Comparison of ENCODE assay signal across 14 cellular contexts in the genomic region with DNA sequence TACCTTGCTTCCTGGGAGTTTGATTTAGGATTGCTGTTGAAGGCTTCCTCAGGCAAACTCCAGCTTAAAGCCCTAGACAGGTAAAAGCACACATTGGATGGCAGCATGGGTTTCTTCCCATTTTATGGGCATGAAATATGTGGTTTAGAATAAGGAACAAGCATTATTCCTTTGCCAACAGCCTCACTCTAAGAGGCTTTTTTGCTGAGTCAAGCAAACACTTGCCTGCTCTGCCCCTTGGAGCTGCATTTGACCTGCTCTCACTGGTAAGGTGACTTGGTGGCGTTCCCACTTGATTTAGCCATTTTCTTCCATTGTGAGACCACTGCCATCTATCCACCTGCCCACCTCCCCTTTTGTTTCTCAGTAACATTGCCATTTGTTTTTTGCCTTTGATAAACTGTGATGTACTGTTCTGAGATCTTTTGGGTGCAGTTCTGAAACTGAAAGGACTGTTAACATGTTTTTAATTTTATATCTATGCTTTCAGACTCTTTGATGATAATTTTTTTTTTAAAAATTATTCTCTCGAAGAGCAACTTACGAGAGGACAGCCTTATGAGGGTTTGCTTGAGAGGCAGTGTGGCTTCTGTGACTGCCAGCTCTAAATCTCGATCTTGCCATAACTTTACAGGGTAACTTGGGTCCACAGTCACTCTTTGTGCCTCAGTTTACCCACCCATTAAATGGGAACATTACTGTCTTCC.
DNase-seq lines count a peak whose midpoint lies in the region; ATAC-seq, FAIRE-seq and TF ChIP-seq lines count a peak whose summit lies in the region.
"Had no signal": no experiment of that assay in that cellular context is flagged by ENCODE, and none has a peak within 500 bp of the region (broad histone marks: within the 10 kb centered on the region; RNA-seq: fewer than 3 reads in every experiment).

No MANE protein-coding gene starts in this region.

- no TSS peak for BruUV-seq in K562 (replicated peaks; lab: Mats Ljungman, UMichigan)

- TF ChIP-seq CTCF in A549 (IDR thresholded peaks at IDR 0.05) = no peak
- TF ChIP-seq CTCF in K562 (IDR thresholded peaks at IDR 0.05 in 2 of 3, conservative IDR thresholded peaks at IDR 0.05 in 1 of 3; ENCODE audit: insufficient read depth in 2 of 3, low read depth in 1 of 3, low read length in 3 of 3) = no peak
- no peak for TF ChIP-seq CTCF in glutamatergic neuron (IDR thresholded peaks at IDR 0.05; ENCODE audit: partially characterized antibody, unreplicated experiment)

- TF ChIP-seq EP300 in A549 (IDR thresholded peaks at IDR 0.05) = no peak
- no peak for TF ChIP-seq EP300 in K562 (IDR thresholded peaks at IDR 0.05; ENCODE audit: low read length)

- H3K9me3 ChIP-seq in A549 = no peaks in the 10 kb centered on the region
- peaks cover 0 to 11% (median 0%) of the 10 kb centered on the region in 11 experiments; a peak in 6 of 22 replicates for H3K9me3 ChIP-seq in BLaER1 treated with 17β-estradiol and CSF1 and Interleukin-3, amounts not matched to agents 10 nM and 100 nM (replicated peaks in 1 of 11)
- no peaks in the 10 kb centered on the region for H3K9me3 ChIP-seq in K562 (replicated peaks; ENCODE audit: control insufficient read depth, insufficient read depth, low read depth, low read length)
- no peaks in the 10 kb centered on the region for H3K9me3 ChIP-seq in T-helper 17 cell (ENCODE audit: control insufficient read depth, low read length, poor library complexity, severe bottlenecking)
- H3K9me3 ChIP-seq: BE2C had no signal

- no peak overlapping the region for H3K27ac ChIP-seq in A549
- H3K27ac ChIP-seq in BLaER1 treated with 17β-estradiol and CSF1 and Interleukin-3, amounts not matched to agents 10 nM and 100 nM = no peak overlapping the region
- no peak overlapping the region for H3K27ac ChIP-seq in K562 (ENCODE audit: extremely low read depth, low read depth, low read length)

- TF ChIP-seq POLR2A in A549 (IDR thresholded peaks at IDR 0.05; ENCODE audit: low read length) (no peak), K562 (conservative IDR thresholded peaks at IDR 0.05) (no peak)

- POLR2A ChIA-PET in A549 (lab: Yijun Ruan, JAX) (no interaction called here), K562 (lab: Yijun Ruan, JAX) (no interaction called here)

- H3K4me1 ChIP-seq in A549 (no peaks in the 10 kb centered on the region), K562 (replicated peaks in 1 of 2; ENCODE audit: control insufficient read depth in 2 of 2, insufficient read depth in 2 of 2, low read length in 2 of 2) (no peaks in the 10 kb centered on the region)
- H3K4me1 ChIP-seq in BLaER1 treated with 17β-estradiol and CSF1 and Interleukin-3, amounts not matched to agents 10 nM and 100 nM = peaks cover 33 to 86% (median 75%) of the 10 kb centered on the region in 10 experiments
- H3K4me1 ChIP-seq: BE2C had no signal

- H3K4me1 Mint-ChIP-seq in glutamatergic neuron (ENCODE audit: low read depth, unreplicated experiment) (peaks cover 52% of the 10 kb centered on the region), T-helper 17 cell (peaks cover 34% of the 10 kb centered on the region)
- H3K4me1 Mint-ChIP-seq in effector memory CD8-positive, alpha-beta T cell (ENCODE audit: low read depth in 2 of 2) = peaks cover 40 to 48% of the 10 kb centered on the region in 2 donors

- H3K9me3 Mint-ChIP-seq in glutamatergic neuron (ENCODE audit: unreplicated experiment) = peaks cover 12% of the 10 kb centered on the region
- no peaks in the 10 kb centered on the region for H3K9me3 Mint-ChIP-seq in effector memory CD8-positive, alpha-beta T cell

- H3K36me3 Mint-ChIP-seq in glutamatergic neuron (ENCODE audit: unreplicated experiment) = peaks cover 4% of the 10 kb centered on the region
- peaks cover 8% of the 10 kb centered on the region for H3K36me3 Mint-ChIP-seq in T-helper 17 cell (ENCODE audit: low read depth)
- H3K36me3 Mint-ChIP-seq in effector memory CD8-positive, alpha-beta T cell (ENCODE audit: insufficient read depth) = no peaks in the 10 kb centered on the region

- H3K36me3 ChIP-seq in BLaER1 treated with 17β-estradiol and CSF1 and Interleukin-3, amounts not matched to agents 10 nM and 100 nM = peaks cover 0 to 9% (median 0%) of the 10 kb centered on the region in 11 experiments; a peak in 4 of 22 replicates
- no peaks in the 10 kb centered on the region for H3K36me3 ChIP-seq in K562 (ENCODE audit: control insufficient read depth, insufficient read depth, low read length)
- H3K36me3 ChIP-seq: BE2C had no signal

- H3K27me3 Mint-ChIP-seq in glutamatergic neuron (ENCODE audit: unreplicated experiment) (peaks cover 14% of the 10 kb centered on the region), T-helper 17 cell (peaks cover 42% of the 10 kb centered on the region)
- H3K27me3 Mint-ChIP-seq in effector memory CD8-positive, alpha-beta T cell = peaks cover 19 to 28% of the 10 kb centered on the region in 2 donors

- TF ChIP-seq RAD21 in A549 (conservative IDR thresholded peaks at IDR 0.05 in 1 of 2, IDR thresholded peaks at IDR 0.05 in 1 of 2) = no peak
- no peak for TF ChIP-seq RAD21 in K562 (CRISPR knock-in tag; conservative IDR thresholded peaks at IDR 0.05 in 1 of 2, IDR thresholded peaks at IDR 0.05 in 1 of 2)

- H3K9me1 ChIP-seq in K562 (ENCODE audit: control insufficient read depth, insufficient read depth, low read length) = no peaks in the 10 kb centered on the region

- H3K4me3 ChIP-seq in A549 (no peak overlapping the region), K562 (no peak overlapping the region)
- H3K4me3 ChIP-seq in BLaER1 treated with 17β-estradiol and CSF1 and Interleukin-3, amounts not matched to agents 10 nM and 100 nM = no peak overlapping the region
- H3K4me3 ChIP-seq: GM23338 had no signal

- CTCF ChIA-PET in A549 (lab: Yijun Ruan, JAX) = no interaction called here
- CTCF ChIA-PET in K562 (lab: Yijun Ruan, JAX; ENCODE audit: low intra/inter-chr PET ratio) = no interaction called here

- no peaks in the 10 kb centered on the region for H3K79me2 ChIP-seq in K562 (ENCODE audit: control insufficient read depth, insufficient read depth, low read length)

- peaks cover 39 to 92% (median 45%) of the 10 kb centered on the region in 11 experiments for H3K27me3 ChIP-seq in BLaER1 treated with 17β-estradiol and CSF1 and Interleukin-3, amounts not matched to agents 10 nM and 100 nM
- peaks cover 0 to 9% of the 10 kb centered on the region in 2 experiments; a peak in 2 of 5 replicates for H3K27me3 ChIP-seq in K562 (ENCODE audit: control insufficient read depth in 2 of 2, insufficient read depth in 2 of 2, low read length in 2 of 2)

- WGBS in A549 (ENCODE audit: missing lambda C conversion rate) = 16% methylated on average over 4 of the region's 4 CpGs
- 3% methylated on average over 4 of the region's 4 CpGs for WGBS in K562 (ENCODE audit: insufficient coverage, low coverage, missing lambda C conversion rate)

- ATAC-seq in A549 (no peak), K562 (no peak), T-helper 17 cell (no peak)
- no peak for ATAC-seq in effector memory CD8-positive, alpha-beta T cell (replicated peaks)
- ATAC-seq: GM23338 had no signal

- no peak overlapping the region for H3K9ac ChIP-seq in BLaER1 treated with 17β-estradiol and CSF1 and Interleukin-3, amounts not matched to agents 10 nM and 100 nM
- no peak overlapping the region for H3K9ac ChIP-seq in K562 (ENCODE audit: insufficient read depth in 1 of 2, low read depth in 2 of 2, low read length in 2 of 2)

- in situ Hi-C loops in K562 (cut with MboI) = no loop called here

- H3K4me2 ChIP-seq in A549 (no peak overlapping the region), K562 (ENCODE audit: insufficient read depth, low read length) (no peak overlapping the region)
- peak overlapping the region in 9 of 11 experiments; percentile 61 to 98 (median 78); a peak in 16 of 22 replicates for H3K4me2 ChIP-seq in BLaER1 treated with 17β-estradiol and CSF1 and Interleukin-3, amounts not matched to agents 10 nM and 100 nM
- H3K4me2 ChIP-seq: GM23338 had no signal

- no peak for DNase-seq in A549 (ENCODE audit: low read depth in 1 of 2, low spot score in 1 of 2)
- DNase-seq in K562 (ENCODE audit: extremely low read depth in 1 of 4, low spot score in 3 of 4) = no peak
- no peak for DNase-seq in glutamatergic neuron
- no peak for DNase-seq in T-helper 17 cell
- DNase-seq in cerebellar cortex (ENCODE audit: low spot score) = no peak
- no peak for DNase-seq in effector memory CD8-positive, alpha-beta T cell
- no peak for DNase-seq in NCI-H1694 (lab: John Stamatoyannopoulos, UW)
- DNase-seq: BE2C, Calu3, DMS 273 treated with DMSO at 0.1 percent for 48 hours, H9 had no signal

- peak overlapping the region; percentile 86 for H3K4me3 Mint-ChIP-seq in glutamatergic neuron (ENCODE audit: unreplicated experiment)
- H3K4me3 Mint-ChIP-seq in T-helper 17 cell = no peak overlapping the region
- H3K4me3 Mint-ChIP-seq in effector memory CD8-positive, alpha-beta T cell = no peak overlapping the region
- H3K4me3 Mint-ChIP-seq: GM23338, H9 had no signal

- H3K27ac Mint-ChIP-seq in glutamatergic neuron (ENCODE audit: unreplicated experiment) (no peak overlapping the region), T-helper 17 cell (no peak overlapping the region)
- no peak overlapping the region for H3K27ac Mint-ChIP-seq in effector memory CD8-positive, alpha-beta T cell
- H3K27ac Mint-ChIP-seq: GM23338, H9 had no signal

- intact Hi-C loops in K562 (cut with micrococcal nuclease) = no loop called here

- FAIRE-seq in A549 (lab: Jason Lieb, UNC) (no peak), K562 (lab: Jason Lieb, UNC) (no peak)
- FAIRE-seq: A204.1 had no signal

- no peak overlapping the region for H2AFZ ChIP-seq in K562 (ENCODE audit: low read depth, low read length)
- H2AFZ ChIP-seq: GM23338 had no signal

- H4K20me1 ChIP-seq in BLaER1 treated with 17β-estradiol and CSF1 and Interleukin-3, amounts not matched to agents 10 nM and 100 nM = peaks cover 0 to 58% (median 0%) of the 10 kb centered on the region in 11 experiments; a peak in 7 of 22 replicates
- no peaks in the 10 kb centered on the region for H4K20me1 ChIP-seq in K562 (replicated peaks; ENCODE audit: control insufficient read depth, insufficient read depth, low read length)

TF ChIP-seq in A549, 52 proteins besides CTCF, POLR2A, EP300 and RAD21 (continues in another document):
- peak; percentile 51 for TF ChIP-seq MAFK (IDR thresholded peaks at IDR 0.05; ENCODE audit: partially characterized antibody)

TF ChIP-seq in K562, 482 proteins besides CTCF, POLR2A, EP300 and RAD21 (continues in another document):
- no peak for TF ChIP-seq NR4A1 (CRISPR knock-in tag; IDR thresholded peaks at IDR 0.05)
- no peak for TF ChIP-seq NR4A1 (tag; IDR thresholded peaks at IDR 0.05)
- no peak for TF ChIP-seq CHCHD3 (CRISPR knock-in tag; IDR thresholded peaks at IDR 0.05)
- TF ChIP-seq KLF16 (IDR thresholded peaks at IDR 0.05) = no peak
- TF ChIP-seq RAD51 (IDR thresholded peaks at IDR 0.05; ENCODE audit: borderline replicate concordance, low read depth) = no peak
- TF ChIP-seq JUNB (CRISPR knock-in tag; conservative IDR thresholded peaks at IDR 0.05) = no peak

Comparison
In these comparisons a context has a peak if more than half of its experiments do, and no peak if none do; other contexts are left out.
1. H3K4me2 ChIP-seq: peak in BLaER1 treated with 17β-estradiol and CSF1 and Interleukin-3, amounts not matched to agents 10 nM and 100 nM (9 of 11); none in A549 (single experiment) and K562 (single experiment).
2. Of the 35 proteins assayed by ChIP-seq in both K562 and A549: peak only in K562: none; only in A549: MAFK; in both: none; in neither: 34.